ENCODE assay signal across 1 cellular context in genomic region chr13:20566917-20567755, GRCh38.
TF ChIP-seq lines count a peak whose summit lies in the region.

Gene IFT88, plus strand, starts transcription at chr13:20567157. Its CDS starts 7,229 bp downstream, at chr13:20574386.

TF ChIP-seq in HepG2, 621 proteins besides CTCF, POLR2A, EP300 and RAD21 (continued from another document and continues in another):
- TF ChIP-seq KMT2B (CRISPR knock-in tag; IDR thresholded peaks at IDR 0.05) (peak; percentile 59; the same call in 1 of the 2 replicates), ZBTB42 (CRISPR knock-in tag; IDR thresholded peaks at IDR 0.05) (no peak; the same call in 1 of the 2 replicates), REL (CRISPR knock-in tag; conservative IDR thresholded peaks at IDR 0.05) (no peak), ZC3H4 (CRISPR knock-in tag; IDR thresholded peaks at IDR 0.05; ENCODE audit: borderline replicate concordance) (peak; percentile 34; the same call in 1 of the 2 replicates), JDP2 (CRISPR knock-in tag; IDR thresholded peaks at IDR 0.05; ENCODE audit: borderline replicate concordance) (no peak; the same call in 1 of the 2 replicates), ZNF737 (CRISPR knock-in tag; IDR thresholded peaks at IDR 0.05; ENCODE audit: borderline replicate concordance) (no peak), ZBTB20 (CRISPR knock-in tag; IDR thresholded peaks at IDR 0.05; ENCODE audit: borderline replicate concordance, low read depth) (peak; percentile 58; the same call in 1 of the 2 replicates), ZNF296 (CRISPR knock-in tag; conservative IDR thresholded peaks at IDR 0.05) (no peak; the same call in 1 of the 2 replicates), ZNF747 (CRISPR knock-in tag; IDR thresholded peaks at IDR 0.05; ENCODE audit: borderline replicate concordance) (no peak), KLF11 (CRISPR knock-in tag; IDR thresholded peaks at IDR 0.05) (peak; percentile 21; the same call in 1 of the 2 replicates), KAT2B (IDR thresholded peaks at IDR 0.05; ENCODE audit: borderline replicate concordance, low read depth, low read length) (no peak), ZNF780A (CRISPR knock-in tag; IDR thresholded peaks at IDR 0.05) (no peak), ZNF569 (CRISPR knock-in tag; IDR thresholded peaks at IDR 0.05; ENCODE audit: borderline replicate concordance) (no peak; the same call in 1 of the 2 replicates), SUZ12 (IDR thresholded peaks at IDR 0.05; ENCODE audit: low read depth, low read length) (peak; percentile 30; the same call in 1 of the 2 replicates), CENPX (CRISPR knock-in tag; IDR thresholded peaks at IDR 0.05) (no peak), AFF4 (CRISPR knock-in tag; IDR thresholded peaks at IDR 0.05) (no peak), RORA (CRISPR knock-in tag; IDR thresholded peaks at IDR 0.05) (no peak), CSRNP1 (CRISPR knock-in tag; IDR thresholded peaks at IDR 0.05) (no peak), MIXL1 (CRISPR knock-in tag; IDR thresholded peaks at IDR 0.05) (no peak), HOXA5 (CRISPR knock-in tag; IDR thresholded peaks at IDR 0.05) (peak; percentile 68; the same call in 1 of the 2 replicates), FIP1L1 (IDR thresholded peaks at IDR 0.05; ENCODE audit: borderline replicate concordance, insufficient read depth, low read depth, low read length) (0 out of 2 replicates have a peak, but pooled peaks have one; percentile 56), ZNF251 (CRISPR knock-in tag; IDR thresholded peaks at IDR 0.05) (no peak), MIER3 (CRISPR knock-in tag; IDR thresholded peaks at IDR 0.05; ENCODE audit: borderline replicate concordance) (no peak), ZNF724P (CRISPR knock-in tag; IDR thresholded peaks at IDR 0.05; ENCODE audit: borderline replicate concordance) (peak; percentile 86; the same call in 1 of the 2 replicates), SIX1 (CRISPR knock-in tag; IDR thresholded peaks at IDR 0.05; ENCODE audit: borderline replicate concordance) (no peak), NR2C2 (CRISPR knock-in tag; IDR thresholded peaks at IDR 0.05; ENCODE audit: borderline replicate concordance) (peak; percentile 35), PPARG (CRISPR knock-in tag; conservative IDR thresholded peaks at IDR 0.05) (no peak), ZNF646 (CRISPR knock-in tag; IDR thresholded peaks at IDR 0.05) (no peak; the same call in 1 of the 2 replicates), ZNF143 (CRISPR knock-in tag; IDR thresholded peaks at IDR 0.05) (peak; percentile 87), ARNTL (CRISPR knock-in tag; IDR thresholded peaks at IDR 0.05) (0 out of 2 replicates have a peak, but pooled peaks have one; percentile 9), MEIS2 (CRISPR knock-in tag; IDR thresholded peaks at IDR 0.05) (peak; percentile 70; the same call in 1 of the 2 replicates), XRCC5 (optimal IDR thresholded peaks at IDR 0.05; ENCODE audit: low read length) (no peak), GABPA (IDR thresholded peaks at IDR 0.05; ENCODE audit: low read depth, low read length) (peak; percentile 66), GABPA (CRISPR knock-in tag; IDR thresholded peaks at IDR 0.05; ENCODE audit: low read depth) (peak; percentile 82), FOXP1 (IDR thresholded peaks at IDR 0.05) (no peak), FOXP1 (CRISPR knock-in tag; IDR thresholded peaks at IDR 0.05) (0 out of 2 replicates have a peak, but pooled peaks have one; percentile 2), POLR2G (IDR thresholded peaks at IDR 0.05; ENCODE audit: low read depth, low read length) (peak; percentile 85), ARNT (IDR thresholded peaks at IDR 0.05) (no peak), ZNF572 (CRISPR knock-in tag; IDR thresholded peaks at IDR 0.05) (no peak), ZNF180 (CRISPR knock-in tag; IDR thresholded peaks at IDR 0.05; ENCODE audit: borderline replicate concordance, low read depth) (peak; percentile 68; the same call in 1 of the 2 replicates), ZFP82 (CRISPR knock-in tag; IDR thresholded peaks at IDR 0.05; ENCODE audit: borderline replicate concordance) (no peak), ZNF276 (CRISPR knock-in tag; IDR thresholded peaks at IDR 0.05; ENCODE audit: low read depth) (no peak), ATF1 (CRISPR knock-in tag; IDR thresholded peaks at IDR 0.05) (no peak), FOSL2 (CRISPR knock-in tag; IDR thresholded peaks at IDR 0.05) (peak; percentile 10; the same call in 1 of the 2 replicates), ZNF44 (CRISPR knock-in tag; IDR thresholded peaks at IDR 0.05) (0 out of 2 replicates have a peak, but pooled peaks have one; percentile 48), ZNF878 (CRISPR knock-in tag; IDR thresholded peaks at IDR 0.05) (no peak)
- TF ChIP-seq, protein P1, sequence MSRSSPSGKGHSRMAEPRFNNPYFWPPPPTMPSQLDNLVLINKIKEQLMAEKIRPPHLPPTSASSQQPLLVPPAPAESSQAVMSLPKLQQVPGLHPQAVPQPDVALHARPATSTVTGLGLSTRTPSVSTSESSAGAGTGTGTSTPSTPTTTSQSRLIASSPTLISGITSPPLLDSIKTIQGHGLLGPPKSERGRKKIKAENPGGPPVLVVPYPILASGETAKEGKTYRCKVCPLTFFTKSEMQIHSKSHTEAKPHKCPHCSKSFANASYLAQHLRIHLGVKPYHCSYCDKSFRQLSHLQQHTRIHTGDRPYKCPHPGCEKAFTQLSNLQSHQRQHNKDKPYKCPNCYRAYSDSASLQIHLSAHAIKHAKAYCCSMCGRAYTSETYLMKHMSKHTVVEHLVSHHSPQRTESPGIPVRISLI (CRISPR knock-in tag; IDR thresholded peaks at IDR 0.05; ENCODE audit: borderline replicate concordance), result 0 out of 2 replicates have a peak, but pooled peaks have one; percentile 18
- TF ChIP-seq, protein P2, sequence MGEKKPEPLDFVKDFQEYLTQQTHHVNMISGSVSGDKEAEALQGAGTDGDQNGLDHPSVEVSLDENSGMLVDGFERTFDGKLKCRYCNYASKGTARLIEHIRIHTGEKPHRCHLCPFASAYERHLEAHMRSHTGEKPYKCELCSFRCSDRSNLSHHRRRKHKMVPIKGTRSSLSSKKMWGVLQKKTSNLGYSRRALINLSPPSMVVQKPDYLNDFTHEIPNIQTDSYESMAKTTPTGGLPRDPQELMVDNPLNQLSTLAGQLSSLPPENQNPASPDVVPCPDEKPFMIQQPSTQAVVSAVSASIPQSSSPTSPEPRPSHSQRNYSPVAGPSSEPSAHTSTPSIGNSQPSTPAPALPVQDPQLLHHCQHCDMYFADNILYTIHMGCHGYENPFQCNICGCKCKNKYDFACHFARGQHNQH (CRISPR knock-in tag; IDR thresholded peaks at IDR 0.05), result 0 out of 2 replicates have a peak, but pooled peaks have one; percentile 25
- TF ChIP-seq, protein P3, sequence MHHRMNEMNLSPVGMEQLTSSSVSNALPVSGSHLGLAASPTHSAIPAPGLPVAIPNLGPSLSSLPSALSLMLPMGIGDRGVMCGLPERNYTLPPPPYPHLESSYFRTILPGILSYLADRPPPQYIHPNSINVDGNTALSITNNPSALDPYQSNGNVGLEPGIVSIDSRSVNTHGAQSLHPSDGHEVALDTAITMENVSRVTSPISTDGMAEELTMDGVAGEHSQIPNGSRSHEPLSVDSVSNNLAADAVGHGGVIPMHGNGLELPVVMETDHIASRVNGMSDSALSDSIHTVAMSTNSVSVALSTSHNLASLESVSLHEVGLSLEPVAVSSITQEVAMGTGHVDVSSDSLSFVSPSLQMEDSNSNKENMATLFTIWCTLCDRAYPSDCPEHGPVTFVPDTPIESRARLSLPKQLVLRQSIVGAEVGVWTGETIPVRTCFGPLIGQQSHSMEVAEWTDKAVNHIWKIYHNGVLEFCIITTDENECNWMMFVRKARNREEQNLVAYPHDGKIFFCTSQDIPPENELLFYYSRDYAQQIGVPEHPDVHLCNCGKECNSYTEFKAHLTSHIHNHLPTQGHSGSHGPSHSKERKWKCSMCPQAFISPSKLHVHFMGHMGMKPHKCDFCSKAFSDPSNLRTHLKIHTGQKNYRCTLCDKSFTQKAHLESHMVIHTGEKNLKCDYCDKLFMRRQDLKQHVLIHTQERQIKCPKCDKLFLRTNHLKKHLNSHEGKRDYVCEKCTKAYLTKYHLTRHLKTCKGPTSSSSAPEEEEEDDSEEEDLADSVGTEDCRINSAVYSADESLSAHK (CRISPR knock-in tag; IDR thresholded peaks at IDR 0.05; ENCODE audit: borderline replicate concordance), result 0 out of 2 replicates have a peak, but pooled peaks have one; percentile 33
